ENCODE assay signal across 1 cellular context in the genomic region with DNA sequence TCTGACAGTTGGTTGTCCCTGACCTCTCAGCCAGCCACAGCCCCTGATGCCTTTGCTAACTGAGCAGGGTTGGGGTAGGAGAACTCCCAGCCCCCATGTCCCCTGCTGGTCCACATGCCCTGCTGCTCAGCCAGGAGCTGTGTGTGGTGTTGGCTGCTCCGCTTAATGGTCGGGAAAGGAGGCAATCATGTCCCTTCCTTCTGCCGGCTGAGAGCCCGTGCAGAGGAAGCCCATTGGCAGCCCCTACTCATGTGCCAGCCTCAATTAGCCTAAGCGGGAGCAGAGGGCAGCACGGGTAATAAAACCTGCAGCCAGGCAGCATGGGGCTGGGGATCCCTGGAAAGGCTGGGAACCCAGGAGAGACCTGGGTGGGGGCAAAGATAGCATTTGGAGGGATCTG.
TF ChIP-seq lines count a peak whose summit lies in the region.

No MANE protein-coding gene starts in this region.

TF ChIP-seq in HepG2, 621 proteins besides CTCF, POLR2A, EP300 and RAD21:
- TF ChIP-seq ZNF687 (CRISPR knock-in tag; IDR thresholded peaks at IDR 0.05) (peak; percentile 17; the same call in 1 of the 2 replicates), SMAD3 (CRISPR knock-in tag; IDR thresholded peaks at IDR 0.05) (no peak), MAZ (IDR thresholded peaks at IDR 0.05; ENCODE audit: borderline replicate concordance, low read depth, low read length) (no peak), MAZ (CRISPR knock-in tag; IDR thresholded peaks at IDR 0.05; ENCODE audit: low read depth) (no peak), NFIC (IDR thresholded peaks at IDR 0.05; ENCODE audit: low read length) (no peak), SMC3 (IDR thresholded peaks at IDR 0.05; ENCODE audit: low read length) (no peak)
TF ChIP-seq in HepG2: peak in this region for 1.
